ENCODE assay signal across 22 cellular contexts in genomic region chr17:38619451-38619795, GRCh38.
"Had no signal": no experiment of that assay in that cellular context is flagged by ENCODE, and none has a peak within 500 bp of the region (broad histone marks: within the 10 kb centered on the region; RNA-seq: fewer than 3 reads in every experiment).

No MANE protein-coding gene starts in this region.

- H3K27ac Mint-ChIP-seq: natural killer cell treated with Interleukin-12 subunit alpha and Interleukin-12 subunit beta and Interleukin-15 and Interleukin-18, amount 100 ng/mL, for 72 hours; progenitor cell of endocrine pancreas; stimulated activated naive B cell treated with anti-CD40 and anti-IgM and Interleukin-4, amounts not matched to agents 10 μg/mL and 1 μg/mL and 100 μg/mL, for 72 hours had no signal

- DNase-seq: dermis blood vessel endothelial cell; erythroblast; foreskin keratinocyte; left colon; left ventricle myocardium superior; mesenchymal stem cell; midbrain; nucleus accumbens; right cardiac atrium; stimulated activated CD4-positive, alpha-beta T cell treated with anti-CD3 and anti-CD28 coated beads, Interleukin-2, amount 100 ng/mL, for 24 hours; stimulated activated CD4-positive, alpha-beta T cell treated with anti-CD3 and anti-CD28 coated beads, Interleukin-4, amount 100 ng/mL, for 4 hours; stimulated activated naive B cell treated with anti-CD40 and anti-IgM and Interleukin-4, amounts not matched to agents 10 μg/mL and 1 μg/mL and 100 μg/mL, for 72 hours; stimulated activated naive CD8-positive, alpha-beta T cell treated with anti-CD3 and anti-CD28 coated beads, Interleukin-15, amount 100 ng/mL, for 72 hours; testis had no signal

- ATAC-seq: foreskin keratinocyte; left colon; left ventricle myocardium superior; natural killer cell treated with Interleukin-12 subunit alpha and Interleukin-12 subunit beta and Interleukin-15 and Interleukin-18, amount 100 ng/mL, for 72 hours; pancreas; right cardiac atrium; stimulated activated naive B cell treated with anti-CD40 and anti-IgM and Interleukin-4, amounts not matched to agents 10 μg/mL and 1 μg/mL and 100 μg/mL, for 72 hours; stimulated activated naive CD8-positive, alpha-beta T cell treated with anti-CD3 and anti-CD28 coated beads, Interleukin-15, amount 100 ng/mL, for 72 hours; upper lobe of right lung had no signal

- H3K9ac ChIP-seq: neural progenitor cell had no signal

- H3K9me3 Mint-ChIP-seq: natural killer cell treated with Interleukin-12 subunit alpha and Interleukin-12 subunit beta and Interleukin-15 and Interleukin-18, amount 100 ng/mL, for 72 hours; neural progenitor cell; stimulated activated naive B cell treated with anti-CD40 and anti-IgM and Interleukin-4, amounts not matched to agents 10 μg/mL and 1 μg/mL and 100 μg/mL, for 72 hours; stimulated activated naive CD8-positive, alpha-beta T cell treated with anti-CD3 and anti-CD28 coated beads, Interleukin-15, amount 100 ng/mL, for 72 hours had no signal

- H2AFZ ChIP-seq: neural progenitor cell had no signal

- H3K36me3 Mint-ChIP-seq: natural killer cell treated with Interleukin-12 subunit alpha and Interleukin-12 subunit beta and Interleukin-15 and Interleukin-18, amount 100 ng/mL, for 72 hours; neural progenitor cell; stimulated activated naive B cell treated with anti-CD40 and anti-IgM and Interleukin-4, amounts not matched to agents 10 μg/mL and 1 μg/mL and 100 μg/mL, for 72 hours had no signal

- H3K27ac ChIP-seq: foreskin keratinocyte, neural progenitor cell, pancreas, testis, tibial nerve, upper lobe of right lung, vagina had no signal

- H3K27me3 ChIP-seq: neural progenitor cell, pancreas, testis, vagina had no signal

- H3K4me1 ChIP-seq: foreskin keratinocyte, pancreas, testis, tibial nerve, upper lobe of right lung, vagina had no signal

- H3K36me3 ChIP-seq: neural progenitor cell, pancreas, tibial nerve, upper lobe of right lung, vagina had no signal

- H3K4me3 ChIP-seq: lung, neural progenitor cell, pancreas, testis, tibial nerve, upper lobe of right lung, vagina had no signal

- H3K4me2 ChIP-seq: neural progenitor cell had no signal

- H3K4me3 Mint-ChIP-seq: natural killer cell treated with Interleukin-12 subunit alpha and Interleukin-12 subunit beta and Interleukin-15 and Interleukin-18, amount 100 ng/mL, for 72 hours; neural progenitor cell; stimulated activated naive B cell treated with anti-CD40 and anti-IgM and Interleukin-4, amounts not matched to agents 10 μg/mL and 1 μg/mL and 100 μg/mL, for 72 hours; stimulated activated naive CD8-positive, alpha-beta T cell treated with anti-CD3 and anti-CD28 coated beads, Interleukin-15, amount 100 ng/mL, for 72 hours had no signal

- H3K9me3 ChIP-seq: pancreas, testis, tibial nerve, upper lobe of right lung, vagina had no signal
